Comparison of ENCODE assay signal across 8 cellular contexts in genomic region chr1:40691538-40692428, GRCh38. TPM values are rescaled to one million over a fixed set of nuclear protein-coding genes. Genes with fewer than 3 reads are reported as not detected.
DNase-seq lines count a peak whose midpoint lies in the region; ATAC-seq and TF ChIP-seq lines count a peak whose summit lies in the region.

NFYC (plus strand) TSS chr1:40691704; CDS start chr1:40738844, 47,140 bp downstream.

- no peaks in the 10 kb centered on the region for H3K9me3 Mint-ChIP-seq in activated CD4-positive, alpha-beta T cell treated with anti-CD3 and anti-CD28 coated beads, Interleukin-2, amount 10 ng/mL, durations not matched to agents 7 days and 5 days

- no peaks in the 10 kb centered on the region for H3K27me3 ChIP-seq in BJ (ENCODE audit: control insufficient read depth, insufficient read depth, low read length)

- peak within 1 kb of the TSS; percentile 97 for H3K4me3 Mint-ChIP-seq in activated CD4-positive, alpha-beta T cell treated with anti-CD3 and anti-CD28 coated beads, Interleukin-2, amount 10 ng/mL, durations not matched to agents 7 days and 5 days

- peak; percentile 84 for DNase-seq in BJ (ENCODE audit: low read depth)
- peak; percentile 98 for DNase-seq in NCI-H69 (lab: John Stamatoyannopoulos, UW)
- peak; percentile 98 for DNase-seq in activated CD4-positive, alpha-beta T cell treated with anti-CD3 and anti-CD28 coated beads, Interleukin-2, amount 10 ng/mL, durations not matched to agents 7 days and 5 days
- DNase-seq in cortex of kidney (lab: John Stamatoyannopoulos, UW) = peak; percentile 66
- peak; percentile 100 for DNase-seq in left kidney (ENCODE audit: low read depth, low spot score)
- DNase-seq in stimulated activated CD4-positive, alpha-beta T cell treated with anti-CD3 and anti-CD28 coated beads, Interleukin-2, amount 100 ng/mL, for 24 hours = peak; percentile 93 to 94

- CTCF ChIA-PET in BJ (lab: Yijun Ruan, JAX) = interaction anchor here (1.0 to 2.7 kb wide), 6 partner anchors 10 to 261 kb away, joined by 3 to 16 read pairs (median 4); no protein-coding TSS in a partner anchor
- CTCF ChIA-PET in activated CD4-positive, alpha-beta T cell treated with anti-CD3 and anti-CD28 coated beads, Interleukin-2, amount 10 ng/mL, durations not matched to agents 7 days and 5 days (lab: Charles Lee) = interaction anchor here (0.6 to 4.4 kb wide), 9 partner anchors 11 to 158 kb away, joined by 3 to 40 read pairs (median 4); no protein-coding TSS in a partner anchor

- POLR2A ChIA-PET in BJ (lab: Charles Lee) = interaction anchor here (0.9 kb wide), 1 partner anchor 12 kb away, joined by 4 read pairs; no protein-coding TSS in a partner anchor
- POLR2A ChIA-PET in activated CD4-positive, alpha-beta T cell treated with anti-CD3 and anti-CD28 coated beads, Interleukin-2, amount 10 ng/mL, durations not matched to agents 7 days and 5 days (lab: Charles Lee) = interaction anchor here (0.7 to 1.6 kb wide), 5 partner anchors 9 to 708 kb away, joined by 3 to 8 read pairs (median 6); no protein-coding TSS in a partner anchor

- TF ChIP-seq CTCF in BJ (IDR thresholded peaks at IDR 0.05; ENCODE audit: insufficient read depth, low read depth, low read length) = no peak

- H3K4me3 ChIP-seq in BJ (ENCODE audit: low read depth, low read length) = peak within 1 kb of the TSS; percentile 97

- H3K4me1 Mint-ChIP-seq in activated CD4-positive, alpha-beta T cell treated with anti-CD3 and anti-CD28 coated beads, Interleukin-2, amount 10 ng/mL, durations not matched to agents 7 days and 5 days = peaks cover 60% of the 10 kb centered on the region

- peaks cover 36% of the 10 kb centered on the region for H3K36me3 Mint-ChIP-seq in activated CD4-positive, alpha-beta T cell treated with anti-CD3 and anti-CD28 coated beads, Interleukin-2, amount 10 ng/mL, durations not matched to agents 7 days and 5 days (ENCODE audit: low read depth)

- no peaks in the 10 kb centered on the region for H3K36me3 ChIP-seq in BJ (ENCODE audit: control insufficient read depth, insufficient read depth, low read length)

- ATAC-seq in GM19324 (IDR thresholded peaks at IDR 0.05; ENCODE audit: low FRiP score, unreplicated experiment) (peak; percentile 80), HG03469 (IDR thresholded peaks at IDR 0.05; ENCODE audit: unreplicated experiment) (peak; percentile 46)

- H3K27ac Mint-ChIP-seq in activated CD4-positive, alpha-beta T cell treated with anti-CD3 and anti-CD28 coated beads, Interleukin-2, amount 10 ng/mL, durations not matched to agents 7 days and 5 days = peak within 1 kb of the TSS; percentile 98

- H3K27me3 Mint-ChIP-seq in activated CD4-positive, alpha-beta T cell treated with anti-CD3 and anti-CD28 coated beads, Interleukin-2, amount 10 ng/mL, durations not matched to agents 7 days and 5 days = no peaks in the 10 kb centered on the region

RNA-seq across cellular contexts. Expression of gene NFYC, which starts in this region (rescaled TPM):
- 35.0 and 63.2 TPM in 2 replicates for polyA plus RNA-seq in BJ (2011; rRNA removed)
- 50.8 and 59.2 TPM in 2 replicates for polyA minus RNA-seq in BJ (2011; rRNA and poly(A)+ RNA removed)
- 10 to 100 TPM; 85.7 to 99.2 TPM for total RNA-seq in activated CD4-positive, alpha-beta T cell treated with anti-CD3 and anti-CD28 coated beads, Interleukin-2, amount 10 ng/mL, durations not matched to agents 7 days and 5 days

Comparison
In these comparisons a context has a peak if more than half of its experiments do, and no peak if none do; other contexts are left out.
1. Peak in every context shown above with its lines: DNase-seq, ATAC-seq and H3K4me3 ChIP-seq.